In genomic region chr22:30201970-30202369, GRCh38 we compare ENCODE assay signal across 10 cellular contexts. TPM values are rescaled to one million over a fixed set of nuclear protein-coding genes. Genes with fewer than 3 reads are reported as not detected.
DNase-seq lines count a peak whose midpoint lies in the region; ATAC-seq and TF ChIP-seq lines count a peak whose summit lies in the region.
"Had no signal": no experiment of that assay in that cellular context is flagged by ENCODE, and none has a peak within 500 bp of the region (broad histone marks: within the 10 kb centered on the region; RNA-seq: fewer than 3 reads in every experiment).

No MANE protein-coding gene starts in this region.

- H3K36me3 ChIP-seq in OCI-LY3 (replicated peaks; ENCODE audit: low read depth, low read length) (no peaks in the 10 kb centered on the region), Peyer's patch (no peaks in the 10 kb centered on the region)

- H3K27ac ChIP-seq in OCI-LY3 (ENCODE audit: low read length) (no peak overlapping the region), Peyer's patch (no peak overlapping the region)

- DNase-seq in AG10803 (ENCODE audit: low read depth) (peak; percentile 63), non-pigmented ciliary epithelial cell (ENCODE audit: low read depth) (peak; percentile 67), NCI-H510A treated with DMSO at 0.1 percent for 48 hours (lab: John Stamatoyannopoulos, UW) (no peak), Peyer's patch (no peak)
- no peak for DNase-seq in activated naive CD4-positive, alpha-beta T cell treated with Interleukin-2 at 50 U/mL for 16 hours
- DNase-seq: activated CD4-positive, alpha-beta T cell treated with anti-CD3 and anti-CD28 coated beads for 1 hour; NCI-H524 treated with DMSO at 0.1 percent for 48 hours had no signal

- no peaks in the 10 kb centered on the region for H3K9me3 ChIP-seq in OCI-LY3 (ENCODE audit: insufficient read depth, low read length)
- H3K9me3 ChIP-seq in Peyer's patch = no peaks in the 10 kb centered on the region

- ATAC-seq in esophagus mucosa = peak; percentile 17
- no peak for ATAC-seq in HG03460 (IDR thresholded peaks at IDR 0.05; ENCODE audit: unreplicated experiment)

- H2AFZ ChIP-seq in OCI-LY3 (ENCODE audit: low read depth, low read length) = no peak overlapping the region

- no peak for TF ChIP-seq POLR2A in Peyer's patch (IDR thresholded peaks at IDR 0.05)

- H3K4me2 ChIP-seq in OCI-LY3 (ENCODE audit: low read length) = peak overlapping the region; percentile 29; the same call in 1 of the 2 replicates

- H3K9ac ChIP-seq in OCI-LY3 (ENCODE audit: low read length) = no peak overlapping the region

- TF ChIP-seq CTCF in AG10803 (conservative IDR thresholded peaks at IDR 0.05; ENCODE audit: low read length) (no peak), OCI-LY3 (IDR thresholded peaks at IDR 0.05; ENCODE audit: low read depth, low read length) (no peak), Peyer's patch (IDR thresholded peaks at IDR 0.05) (no peak)

- H3K27me3 ChIP-seq in OCI-LY3 (ENCODE audit: low read depth, low read length) (no peaks in the 10 kb centered on the region), Peyer's patch (no peaks in the 10 kb centered on the region)

- H4K20me1 ChIP-seq in OCI-LY3 (ENCODE audit: insufficient read depth, low read length) = no peaks in the 10 kb centered on the region

- peaks cover 50% of the 10 kb centered on the region for H3K4me1 ChIP-seq in OCI-LY3 (ENCODE audit: low read length)
- H3K4me1 ChIP-seq in Peyer's patch = peaks cover 0 to 19% (median under 1%) of the 10 kb centered on the region in 4 donors

- H3K79me2 ChIP-seq in OCI-LY3 (ENCODE audit: low read length) = no peaks in the 10 kb centered on the region

- H3K4me3 ChIP-seq in AG10803 (ENCODE audit: low read length) (no peak overlapping the region), OCI-LY3 (ENCODE audit: low read length) (no peak overlapping the region), Peyer's patch (no peak overlapping the region)

RNA-seq across cellular contexts. Expression of gene LIF, which starts 44.6 kb away (rescaled TPM):
- total RNA-seq in esophagus mucosa = 0.24 TPM
- 10 to 100 TPM in 2 of 4 donors, 1 to 10 TPM in 2; 7.4 to 19.3 (median 10.6) TPM for total RNA-seq in Peyer's patch

Comparison
In these comparisons a context has a peak if more than half of its experiments do, and no peak if none do; other contexts are left out.
1. DNase-seq: peak in AG10803 (single experiment) and non-pigmented ciliary epithelial cell (single experiment); none in NCI-H510A treated with DMSO at 0.1 percent for 48 hours (single experiment), Peyer's patch (0 of 3) and activated naive CD4-positive, alpha-beta T cell treated with Interleukin-2 at 50 U/mL for 16 hours (single experiment).